10 cellular contexts compared by ENCODE assay signal in genomic region chr9:124779368-124780059, GRCh38. TPM values are rescaled to one million over a fixed set of nuclear protein-coding genes. Genes with fewer than 3 reads are reported as not detected.
DNase-seq lines count a peak whose midpoint lies in the region; ATAC-seq, FAIRE-seq and TF ChIP-seq lines count a peak whose summit lies in the region.
"Had no signal": no experiment of that assay in that cellular context is flagged by ENCODE, and none has a peak within 500 bp of the region (broad histone marks: within the 10 kb centered on the region; RNA-seq: fewer than 3 reads in every experiment).

No MANE protein-coding gene starts in this region.

- TF ChIP-seq CTCF in endothelial cell of umbilical vein (IDR thresholded peaks at IDR 0.05; ENCODE audit: extremely low read depth in 1 of 2, insufficient read depth in 1 of 2, low read depth in 1 of 2, low read length in 2 of 2) (no peak), body of pancreas (IDR thresholded peaks at IDR 0.05) (no peak)

- H3K9me3 ChIP-seq in endothelial cell of umbilical vein (replicated peaks; ENCODE audit: control insufficient read depth, insufficient read depth, low read length) (no peaks in the 10 kb centered on the region), muscle layer of colon (ENCODE audit: low read length) (no peaks in the 10 kb centered on the region), body of pancreas (no peaks in the 10 kb centered on the region)
- H3K9me3 ChIP-seq: ascending aorta had no signal

- CTCF ChIA-PET in endothelial cell of umbilical vein (lab: Charles Lee): interaction anchor here (0.6 to 11.2 kb wide), 13 partner anchors 8 to 593 kb away, joined by 3 to 967 read pairs (median 4); partner anchors contain the start of genes NR6A1, SCAI and WDR38

- BruUV-seq in endothelial cell of umbilical vein (replicated peaks; lab: Mats Ljungman, UMichigan): no TSS peak

- POLR2A ChIA-PET in endothelial cell of umbilical vein (lab: Charles Lee): interaction anchor here (0.6 to 1.3 kb wide), 4 partner anchors 53 to 506 kb away, joined by 3 to 11 read pairs (median 6); partner anchors contain the start of gene ARPC5L

- H3K9me1 ChIP-seq in endothelial cell of umbilical vein (replicated peaks; ENCODE audit: control insufficient read depth, extremely low read depth, insufficient read depth, low read length): no peaks in the 10 kb centered on the region

- 69 to 73% methylated on average over 6 of the region's 6 CpGs for WGBS in body of pancreas, 2 donors

- H3K27ac Mint-ChIP-seq in activated T-helper 1 cell treated with anti-CD3 and anti-CD28 coated beads, Interleukin-12 subunit alpha, Interleukin-12 subunit beta, Interleukin-2, Interleukin-4 antibody, amounts not matched to agents 30 ng/mL and 10 ng/mL and 1 ng/mL, durations not matched to agents 14 hours and 24 hours and 36 hours: no peak overlapping the region

- TF ChIP-seq POLR2A in endothelial cell of umbilical vein (IDR thresholded peaks at IDR 0.05; ENCODE audit: low read depth, low read length) (no peak), body of pancreas (IDR thresholded peaks at IDR 0.05) (no peak)

- DNase-seq in AG20443 (ENCODE audit: low spot score) (peak; percentile 78), M059J (ENCODE audit: low read depth) (peak; percentile 91), endothelial cell of umbilical vein (ENCODE audit: low read depth, low spot score) (peak; percentile 63), NCI-H524 treated with DMSO at 0.1 percent for 48 hours (lab: John Stamatoyannopoulos, UW) (no peak), body of pancreas (no peak)
- DNase-seq in activated T-helper 1 cell treated with anti-CD3 and anti-CD28 coated beads, Interleukin-12 subunit alpha, Interleukin-12 subunit beta, Interleukin-2, Interleukin-4 antibody, amounts not matched to agents 30 ng/mL and 10 ng/mL and 1 ng/mL, durations not matched to agents 14 hours and 24 hours and 36 hours (ENCODE audit: low spot score): no peak
- DNase-seq: MV-4-11 had no signal

- no peaks in the 10 kb centered on the region for H3K36me3 Mint-ChIP-seq in activated T-helper 1 cell treated with anti-CD3 and anti-CD28 coated beads, Interleukin-12 subunit alpha, Interleukin-12 subunit beta, Interleukin-2, Interleukin-4 antibody, amounts not matched to agents 30 ng/mL and 10 ng/mL and 1 ng/mL, durations not matched to agents 14 hours and 24 hours and 36 hours (ENCODE audit: low read depth)

- H3K9ac ChIP-seq in endothelial cell of umbilical vein (replicated peaks; ENCODE audit: extremely low read depth, insufficient read depth, low read length) (no peak overlapping the region), muscle layer of colon (ENCODE audit: low read length) (peak overlapping the region; percentile 34)

- no peaks in the 10 kb centered on the region for H4K20me1 ChIP-seq in endothelial cell of umbilical vein (replicated peaks; ENCODE audit: control insufficient read depth, extremely low read depth, insufficient read depth, low read length)

- peaks cover 13% of the 10 kb centered on the region for H3K4me1 Mint-ChIP-seq in activated T-helper 1 cell treated with anti-CD3 and anti-CD28 coated beads, Interleukin-12 subunit alpha, Interleukin-12 subunit beta, Interleukin-2, Interleukin-4 antibody, amounts not matched to agents 30 ng/mL and 10 ng/mL and 1 ng/mL, durations not matched to agents 14 hours and 24 hours and 36 hours (ENCODE audit: low read depth)

- FAIRE-seq in endothelial cell of umbilical vein (lab: Jason Lieb, UNC): peak; percentile 83

- H3K36me3 ChIP-seq in endothelial cell of umbilical vein (ENCODE audit: control insufficient read depth in 2 of 2, extremely low read depth in 1 of 2, insufficient read depth in 2 of 2, low read length in 2 of 2): no peaks in the 10 kb centered on the region
- H3K36me3 ChIP-seq in muscle layer of colon (ENCODE audit: insufficient read depth, low read length): no peaks in the 10 kb centered on the region
- no peaks in the 10 kb centered on the region for H3K36me3 ChIP-seq in body of pancreas (replicated peaks in 1 of 2; ENCODE audit: insufficient read depth in 1 of 2, low read depth in 2 of 2)
- H3K36me3 ChIP-seq: ascending aorta had no signal

- peaks cover 15% of the 10 kb centered on the region for H3K4me1 ChIP-seq in endothelial cell of umbilical vein (ENCODE audit: control insufficient read depth, extremely low read depth, insufficient read depth, low read length)
- H3K4me1 ChIP-seq in muscle layer of colon (ENCODE audit: insufficient read depth, low read length): peaks cover 48% of the 10 kb centered on the region
- peaks cover 17% of the 10 kb centered on the region for H3K4me1 ChIP-seq in body of pancreas

- intact Hi-C loops in endothelial cell of umbilical vein (cut with micrococcal nuclease): no loop called here
- intact Hi-C loops in body of pancreas (cut with DNase I): loop anchor here (10.0 kb wide), 1 partner anchor 595 kb away; no protein-coding TSS in a partner anchor
- intact Hi-C loops in activated T-helper 1 cell treated with anti-CD3 and anti-CD28 coated beads, Interleukin-12 subunit alpha, Interleukin-12 subunit beta, Interleukin-2, Interleukin-4 antibody, amounts not matched to agents 30 ng/mL and 10 ng/mL and 1 ng/mL, durations not matched to agents 14 hours and 24 hours and 36 hours (cut with micrococcal nuclease): no loop called here

- H2AFZ ChIP-seq in endothelial cell of umbilical vein (ENCODE audit: low read depth, low read length): peak overlapping the region; percentile 22

- H3K4me2 ChIP-seq in endothelial cell of umbilical vein (ENCODE audit: insufficient read depth, low read length): peak overlapping the region; percentile 30

- H3K4me3 ChIP-seq in endothelial cell of umbilical vein (replicated peaks in 1 of 3; ENCODE audit: insufficient read depth in 1 of 3, low read depth in 1 of 3, low read length in 3 of 3): no peak overlapping the region
- H3K4me3 ChIP-seq in muscle layer of colon (ENCODE audit: low read depth in 1 of 2, low read length in 2 of 2): peak overlapping the region; percentile 35 to 39
- H3K4me3 ChIP-seq in body of pancreas: no peak overlapping the region
- H3K4me3 ChIP-seq: ascending aorta had no signal

- ATAC-seq in body of pancreas (no peak), GM18873 (IDR thresholded peaks at IDR 0.05; ENCODE audit: low FRiP score, unreplicated experiment) (no peak)

- H3K27me3 ChIP-seq in endothelial cell of umbilical vein (ENCODE audit: control insufficient read depth in 2 of 2, insufficient read depth in 2 of 2, low read length in 2 of 2): peaks cover 0 to 7% of the 10 kb centered on the region in 2 experiments
- no peaks in the 10 kb centered on the region for H3K27me3 ChIP-seq in muscle layer of colon (ENCODE audit: control insufficient read depth in 1 of 2, insufficient read depth in 2 of 2, low read length in 2 of 2)
- H3K27me3 ChIP-seq in body of pancreas: no peaks in the 10 kb centered on the region

- no peaks in the 10 kb centered on the region for H3K9me3 Mint-ChIP-seq in activated T-helper 1 cell treated with anti-CD3 and anti-CD28 coated beads, Interleukin-12 subunit alpha, Interleukin-12 subunit beta, Interleukin-2, Interleukin-4 antibody, amounts not matched to agents 30 ng/mL and 10 ng/mL and 1 ng/mL, durations not matched to agents 14 hours and 24 hours and 36 hours

- dilution Hi-C loops in endothelial cell of umbilical vein (cut with MboI; ENCODE audit: extremely low pct_ligation_motif_present, low sequenced_read_pairs): no loop called here

- no peak overlapping the region for H3K4me3 Mint-ChIP-seq in activated T-helper 1 cell treated with anti-CD3 and anti-CD28 coated beads, Interleukin-12 subunit alpha, Interleukin-12 subunit beta, Interleukin-2, Interleukin-4 antibody, amounts not matched to agents 30 ng/mL and 10 ng/mL and 1 ng/mL, durations not matched to agents 14 hours and 24 hours and 36 hours

- no peaks in the 10 kb centered on the region for H3K79me2 ChIP-seq in endothelial cell of umbilical vein (ENCODE audit: control insufficient read depth, insufficient read depth, low read length)

- no peak overlapping the region for H3K27ac ChIP-seq in endothelial cell of umbilical vein (ENCODE audit: insufficient read depth, low read depth, low read length)
- H3K27ac ChIP-seq in muscle layer of colon (ENCODE audit: low read depth, low read length): peak overlapping the region; percentile 29
- no peak overlapping the region for H3K27ac ChIP-seq in body of pancreas
- H3K27ac ChIP-seq: ascending aorta had no signal

- H3K27me3 Mint-ChIP-seq in activated T-helper 1 cell treated with anti-CD3 and anti-CD28 coated beads, Interleukin-12 subunit alpha, Interleukin-12 subunit beta, Interleukin-2, Interleukin-4 antibody, amounts not matched to agents 30 ng/mL and 10 ng/mL and 1 ng/mL, durations not matched to agents 14 hours and 24 hours and 36 hours (ENCODE audit: insufficient read depth): peaks cover 31% of the 10 kb centered on the region

RNA-seq across cellular contexts. Expression of gene OLFML2A, which starts 2.6 kb away (rescaled TPM):
- 2.4 and 9.3 TPM in 2 replicates for total RNA-seq in M059J (2014; rRNA removed; shearing (Covaris generic))
- total RNA-seq in endothelial cell of umbilical vein (0.32 and 1.1 TPM in 2 replicates), body of pancreas (1 to 10 TPM; 4.4 to 5.3 TPM)
- 0.81 and 0.92 TPM in 2 replicates for polyA plus RNA-seq in endothelial cell of umbilical vein
- 0.30 and 0.42 TPM in 2 replicates for polyA plus RNA-seq in endothelial cell of umbilical vein (2011; cell fraction: cytosol; rRNA removed)
- polyA plus RNA-seq in endothelial cell of umbilical vein (2011; cell fraction: nucleus; rRNA removed): 0.37 and 0.49 TPM in 2 replicates
- 0.25 and 0.75 TPM in 2 replicates for polyA plus RNA-seq in endothelial cell of umbilical vein (2012)
- polyA minus RNA-seq in endothelial cell of umbilical vein: 0.44 and 0.55 TPM in 2 replicates
- polyA minus RNA-seq in endothelial cell of umbilical vein (2011; cell fraction: cytosol; rRNA and poly(A)+ RNA removed): 3.0 TPM
- 0.10 and 0.29 TPM in 2 replicates for polyA minus RNA-seq in endothelial cell of umbilical vein (2011; cell fraction: nucleus; rRNA and poly(A)+ RNA removed)
- total RNA-seq in activated T-helper 1 cell treated with anti-CD3 and anti-CD28 coated beads, Interleukin-12 subunit alpha, Interleukin-12 subunit beta, Interleukin-2, Interleukin-4 antibody, amounts not matched to agents 30 ng/mL and 10 ng/mL and 1 ng/mL, durations not matched to agents 14 hours and 24 hours and 36 hours: not detected in 2 replicates

RNA-seq across cellular contexts. Expression of gene NR6A1, which starts 8.4 kb away (rescaled TPM):
- 1.4 and 2.4 TPM in 2 replicates for total RNA-seq in M059J (2014; rRNA removed; shearing (Covaris generic))
- 0.32 and 1.2 TPM in 2 replicates for total RNA-seq in endothelial cell of umbilical vein
- 0.13 and 0.17 TPM in 2 replicates for polyA plus RNA-seq in endothelial cell of umbilical vein
- 0.06 and 0.07 TPM in 2 replicates for polyA plus RNA-seq in endothelial cell of umbilical vein (2011; cell fraction: cytosol; rRNA removed)
- polyA plus RNA-seq in endothelial cell of umbilical vein (2011; cell fraction: nucleus; rRNA removed): 0.66 and 0.91 TPM in 2 replicates
- polyA plus RNA-seq in endothelial cell of umbilical vein (2012): 0.22 and 0.24 TPM in 2 replicates
- 1.6 and 3.2 TPM in 2 replicates for polyA minus RNA-seq in endothelial cell of umbilical vein
- polyA minus RNA-seq in endothelial cell of umbilical vein (2011; cell fraction: cytosol; rRNA and poly(A)+ RNA removed): 3.4 TPM
- 0.91 and 1.3 TPM in 2 replicates for polyA minus RNA-seq in endothelial cell of umbilical vein (2011; cell fraction: nucleus; rRNA and poly(A)+ RNA removed)
- 1 to 10 TPM; 3.3 to 3.9 TPM for total RNA-seq in body of pancreas
- 1.7 and 2.3 TPM in 2 replicates for total RNA-seq in activated T-helper 1 cell treated with anti-CD3 and anti-CD28 coated beads, Interleukin-12 subunit alpha, Interleukin-12 subunit beta, Interleukin-2, Interleukin-4 antibody, amounts not matched to agents 30 ng/mL and 10 ng/mL and 1 ng/mL, durations not matched to agents 14 hours and 24 hours and 36 hours

Comparison
In these comparisons a context has a peak if more than half of its experiments do, and no peak if none do; other contexts are left out.
1. DNase-seq: peak in AG20443 (single experiment), M059J (single experiment) and endothelial cell of umbilical vein (single experiment); none in NCI-H524 treated with DMSO at 0.1 percent for 48 hours (single experiment), body of pancreas (0 of 4) and activated T-helper 1 cell treated with anti-CD3 and anti-CD28 coated beads, Interleukin-12 subunit alpha, Interleukin-12 subunit beta, Interleukin-2, Interleukin-4 antibody, amounts not matched to agents 30 ng/mL and 10 ng/mL and 1 ng/mL, durations not matched to agents 14 hours and 24 hours and 36 hours (single experiment).
2. H3K4me3 ChIP-seq: peak in muscle layer of colon (2 of 2); none in endothelial cell of umbilical vein (0 of 3) and body of pancreas (0 of 2).